23 cellular contexts compared by ENCODE assay signal in the genomic region with DNA sequence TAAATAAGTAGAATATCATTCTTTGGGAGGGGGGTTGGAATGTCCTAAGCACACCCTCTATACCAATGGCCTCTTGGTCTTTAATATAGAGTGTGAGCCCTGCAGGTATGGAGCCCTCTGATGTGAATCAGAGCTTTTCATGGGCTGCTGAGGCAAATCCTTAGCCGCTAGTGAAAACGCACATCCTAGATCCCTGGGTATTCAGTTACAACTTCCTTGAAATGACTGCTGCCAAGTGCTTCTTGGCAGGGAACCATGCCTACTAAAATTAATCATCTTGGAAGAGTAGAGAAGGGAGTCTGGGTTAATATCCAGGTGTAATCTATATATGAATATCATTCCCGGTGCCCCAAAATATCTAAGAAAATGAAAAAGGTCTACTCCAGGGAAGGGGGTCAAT.
A peak's percentile ranks its signal among the peaks of the same experiment; 100 is the strongest.
DNase-seq lines count a peak whose midpoint lies in the region; ATAC-seq and TF ChIP-seq lines count a peak whose summit lies in the region.
"Had no signal": no experiment of that assay in that cellular context is flagged by ENCODE, and none has a peak within 500 bp of the region (broad histone marks: within the 10 kb centered on the region; RNA-seq: fewer than 3 reads in every experiment).

No MANE protein-coding gene starts in this region.

- no peaks in the 10 kb centered on the region for H3K27me3 ChIP-seq in prostate gland (replicated peaks; ENCODE audit: insufficient read depth)
- H3K27me3 ChIP-seq in upper lobe of right lung, result no peaks in the 10 kb centered on the region
- H3K27me3 ChIP-seq: left lung, tibial nerve had no signal

- no peak overlapping the region for H3K27ac ChIP-seq in prostate gland
- no peak overlapping the region for H3K27ac ChIP-seq in upper lobe of right lung
- H3K27ac ChIP-seq: KMS-11, left lung, tibial nerve had no signal

- intact Hi-C loops in prostate gland (cut with DNase I) (no loop called here), upper lobe of right lung (cut with DNase I) (no loop called here)

- H3K9me3 ChIP-seq in prostate gland (no peaks in the 10 kb centered on the region), upper lobe of right lung (no peaks in the 10 kb centered on the region)
- H3K9me3 ChIP-seq: HAP-1, left lung, tibial nerve had no signal

- 26% methylated on average over 3 of the region's 3 CpGs for WGBS in prostate gland

- DNase-seq in LHCN-M2 (ENCODE audit: low read depth) (peak; percentile 24), NCI-H2196 (lab: John Stamatoyannopoulos, UW; ENCODE audit: unreplicated experiment) (peak; percentile 76), dermis blood vessel endothelial cell (peak; percentile 17), prostate gland (ENCODE audit: low spot score) (peak; percentile 45), upper lobe of right lung (no peak)
- DNase-seq: activated naive CD4-positive, alpha-beta T cell treated with anti-CD3 and anti-CD28 coated beads, Interleukin-2, amount 10 ng/mL, durations not matched to agents 7 days and 5 days; activated T-cell treated with anti-CD3 and anti-CD28 coated beads, Interleukin-2, amount 50 U/mL, for 4 hours; anterior cingulate cortex; CD8-positive, alpha-beta memory T cell; effector memory CD4-positive, alpha-beta T cell; left lung; midbrain; NCI-H1105 treated with DMSO at 0.1 percent for 48 hours; RPMI8226; small intestine; stimulated activated naive CD4-positive, alpha-beta T cell treated with Interleukin-2 at 50 U/mL for 16 hours; T1000 had no signal

- H3K4me3 ChIP-seq in prostate gland (no peak overlapping the region), upper lobe of right lung (no peak overlapping the region)
- H3K4me3 ChIP-seq: HAP-1, left lung, tibial nerve had no signal

- H3K36me3 ChIP-seq in prostate gland, result no peaks in the 10 kb centered on the region
- H3K36me3 ChIP-seq in upper lobe of right lung, result no peaks in the 10 kb centered on the region
- H3K36me3 ChIP-seq: left lung, tibial nerve had no signal

- H3K4me1 ChIP-seq in prostate gland (replicated peaks) (no peaks in the 10 kb centered on the region), upper lobe of right lung (peaks cover 3% of the 10 kb centered on the region)
- H3K4me1 ChIP-seq: HAP-1 had no signal

- no peak for ATAC-seq in upper lobe of right lung
- ATAC-seq in HG03097 (IDR thresholded peaks at IDR 0.05; ENCODE audit: low FRiP score, unreplicated experiment), result no peak
- no peak for ATAC-seq in HG02840 (IDR thresholded peaks at IDR 0.05; ENCODE audit: low FRiP score, unreplicated experiment)
- ATAC-seq: activated CD4-positive, CD25-positive, alpha-beta regulatory T cell treated with anti-CD3 and anti-CD28 coated beads, Interleukin-2, amount 50 U/mL, for 24 hours; activated T-cell treated with anti-CD3 and anti-CD28 coated beads, Interleukin-2, amount 50 U/mL, for 4 hours; left lung had no signal

- TF ChIP-seq POLR2A in prostate gland (IDR thresholded peaks at IDR 0.05), result no peak

- TF ChIP-seq CTCF in prostate gland (IDR thresholded peaks at IDR 0.05) (no peak), upper lobe of right lung (IDR thresholded peaks at IDR 0.05) (no peak)
